ENCODE assay signal across 8 cellular contexts in genomic region chr10:43243071-43243933, GRCh38. TPM values are rescaled to one million over a fixed set of nuclear protein-coding genes. Genes with fewer than 3 reads are reported as not detected.
DNase-seq lines count a peak whose midpoint lies in the region; ATAC-seq and TF ChIP-seq lines count a peak whose summit lies in the region.
"Not testable (repeated sequence)": the region's sequence is repeated elsewhere in the genome, so short reads cannot be mapped to it uniquely, and the experiment has no call there.
"Had no signal": no experiment of that assay in that cellular context is flagged by ENCODE, and none has a peak within 500 bp of the region (broad histone marks: within the 10 kb centered on the region; RNA-seq: fewer than 3 reads in every experiment).

No MANE protein-coding gene starts in this region.

- TF ChIP-seq CTCF in body of pancreas (IDR thresholded peaks at IDR 0.05); upper lobe of right lung (IDR thresholded peaks at IDR 0.05): not testable (repeated sequence)

- H3K9me3 ChIP-seq in body of pancreas, upper lobe of right lung: not testable (repeated sequence)

- H3K4me1 Mint-ChIP-seq in natural killer cell treated with Interleukin-12 subunit alpha and Interleukin-12 subunit beta and Interleukin-15 and Interleukin-18, amount 100 ng/mL, for 72 hours (ENCODE audit: low read depth in 2 of 2), result peaks cover 5 to 10% of the 10 kb centered on the region in 2 donors

- not testable (repeated sequence) for TF ChIP-seq POLR2A in body of pancreas (IDR thresholded peaks at IDR 0.05)

- H3K27ac Mint-ChIP-seq in natural killer cell treated with Interleukin-12 subunit alpha and Interleukin-12 subunit beta and Interleukin-15 and Interleukin-18, amount 100 ng/mL, for 72 hours, result not testable (repeated sequence)

- H3K4me3 Mint-ChIP-seq in natural killer cell treated with Interleukin-12 subunit alpha and Interleukin-12 subunit beta and Interleukin-15 and Interleukin-18, amount 100 ng/mL, for 72 hours, result not testable (repeated sequence)

- not testable (repeated sequence) for H3K4me1 ChIP-seq in body of pancreas, upper lobe of right lung

- not testable (repeated sequence) for H3K27me3 Mint-ChIP-seq in natural killer cell treated with Interleukin-12 subunit alpha and Interleukin-12 subunit beta and Interleukin-15 and Interleukin-18, amount 100 ng/mL, for 72 hours

- DNase-seq in activated CD8-positive, alpha-beta memory T cell treated with anti-CD3 and anti-CD28 coated beads, Interleukin-2, amount 50 U/mL, for 4 hours, result peak; percentile 7
- DNase-seq in body of pancreas, result peak in 3 of 4 donors; percentile 0 to 9 (median 1)
- DNase-seq in cardiac septum (ENCODE audit: low spot score), result peak; percentile 61
- peak; percentile 15 for DNase-seq in left lobe of liver (ENCODE audit: low spot score)
- peak; percentile 60 for DNase-seq in natural killer cell treated with Interleukin-12 subunit alpha and Interleukin-12 subunit beta and Interleukin-15 and Interleukin-18, amount 100 ng/mL, for 72 hours (ENCODE audit: low spot score)
- DNase-seq in sciatic nerve (ENCODE audit: low spot score), result peak; percentile 50
- DNase-seq in upper lobe of right lung, result peak; percentile 45

- intact Hi-C loops in body of pancreas (cut with DNase I); cardiac septum (cut with DNase I); sciatic nerve (cut with DNase I); upper lobe of right lung (cut with DNase I): not testable (repeated sequence)

- H3K4me3 ChIP-seq in body of pancreas, upper lobe of right lung: not testable (repeated sequence)

- peaks cover 12% of the 10 kb centered on the region for H3K9me3 Mint-ChIP-seq in natural killer cell treated with Interleukin-12 subunit alpha and Interleukin-12 subunit beta and Interleukin-15 and Interleukin-18, amount 100 ng/mL, for 72 hours

- WGBS in body of pancreas, 2 donors, result 79 to 82% methylated on average over 8 to 46 of the region's 57 CpGs

- H3K36me3 Mint-ChIP-seq in natural killer cell treated with Interleukin-12 subunit alpha and Interleukin-12 subunit beta and Interleukin-15 and Interleukin-18, amount 100 ng/mL, for 72 hours, result peaks cover 19% of the 10 kb centered on the region

- not testable (repeated sequence) for H3K36me3 ChIP-seq in body of pancreas (replicated peaks in 1 of 2; ENCODE audit: insufficient read depth in 1 of 2, low read depth in 2 of 2); upper lobe of right lung

- ATAC-seq in body of pancreas; left lobe of liver; natural killer cell treated with Interleukin-12 subunit alpha and Interleukin-12 subunit beta and Interleukin-15 and Interleukin-18, amount 100 ng/mL, for 72 hours; sciatic nerve; upper lobe of right lung: not testable (repeated sequence)

- H3K27me3 ChIP-seq in body of pancreas, upper lobe of right lung: not testable (repeated sequence)

- not testable (repeated sequence) for H3K27ac ChIP-seq in body of pancreas, upper lobe of right lung

RNA-seq across cellular contexts. Expression of gene RASGEF1A, which starts 23.6 kb away (rescaled TPM):
- 1 to 10 TPM in 1 of 2 donors, under 1 TPM in 1; 0.66 to 2.6 TPM for total RNA-seq in body of pancreas
- 1.0 TPM for total RNA-seq in cardiac septum
- total RNA-seq in left lobe of liver, result 0.13 TPM
- 1 to 10 TPM in 1 of 2 donors, under 1 TPM in 1; 0.69 to 1.1 TPM for total RNA-seq in natural killer cell treated with Interleukin-12 subunit alpha and Interleukin-12 subunit beta and Interleukin-15 and Interleukin-18, amount 100 ng/mL, for 72 hours
- 21.7 TPM for total RNA-seq in sciatic nerve
- total RNA-seq in upper lobe of right lung, result 2.6 TPM
- total RNA-seq: HT-29 had no signal

Comparison
In these comparisons a context has a peak if more than half of its experiments do, and no peak if none do; other contexts are left out.
1. DNase-seq: peak in every context shown above with its lines; median percentile 61 in cardiac septum; 60 in natural killer cell treated with Interleukin-12 subunit alpha and Interleukin-12 subunit beta and Interleukin-15 and Interleukin-18, amount 100 ng/mL, for 72 hours; 50 in sciatic nerve; 45 in upper lobe of right lung; 15 in left lobe of liver; 7 in activated CD8-positive, alpha-beta memory T cell treated with anti-CD3 and anti-CD28 coated beads, Interleukin-2, amount 50 U/mL, for 4 hours; 1 in body of pancreas.